13 cellular contexts compared by ENCODE assay signal in the genomic region with DNA sequence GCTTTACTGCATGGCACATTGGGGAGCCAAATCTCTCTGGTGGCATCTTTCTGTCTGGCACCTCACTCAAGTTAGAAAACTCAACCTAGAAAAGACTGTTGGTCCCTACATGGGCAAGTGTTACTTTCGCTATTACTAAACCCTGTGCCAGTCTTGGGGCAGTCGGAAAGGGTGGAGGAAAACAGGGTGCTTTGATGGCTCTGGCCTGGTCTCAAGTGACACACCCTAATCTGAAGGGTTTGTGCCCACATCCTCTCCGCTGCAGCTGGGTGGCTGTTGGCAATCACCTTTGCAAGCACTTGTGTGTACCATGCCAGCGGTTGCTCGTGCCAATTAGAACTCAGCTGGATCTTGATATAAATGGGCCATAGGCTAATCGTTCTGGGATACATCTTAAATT.
A peak's percentile ranks its signal among the peaks of the same experiment; 100 is the strongest.
DNase-seq lines count a peak whose midpoint lies in the region; ATAC-seq lines count a peak whose summit lies in the region.
"Had no signal": no experiment of that assay in that cellular context is flagged by ENCODE, and none has a peak within 500 bp of the region (broad histone marks: within the 10 kb centered on the region; RNA-seq: fewer than 3 reads in every experiment).

No MANE protein-coding gene starts in this region.

- DNase-seq in CD8-positive, alpha-beta memory T cell = peak; percentile 21 to 87 (median 60)
- DNase-seq in activated CD4-positive, alpha-beta T cell treated with anti-CD3 and anti-CD28 coated beads, Interleukin-2, amount 50 U/mL, for 1 hour = peak; percentile 46
- DNase-seq in islet precursor cell (peak; percentile 34), left colon (no peak), mucosa of gallbladder (ENCODE audit: low spot score) (no peak)
- DNase-seq: NCI-H187; stimulated activated CD8-positive, alpha-beta memory T cell treated with anti-CD3 and anti-CD28 coated beads, Interleukin-4, amount 100 ng/mL, for 48 hours had no signal

- intact Hi-C loops in left colon (cut with DNase I, micrococcal nuclease) = no loop called here

- H3K27me3 Mint-ChIP-seq in CD8-positive, alpha-beta memory T cell = no peaks in the 10 kb centered on the region

- no peak overlapping the region for H3K9ac ChIP-seq in BLaER1 treated with 17β-estradiol and CSF1 and Interleukin-3, amounts not matched to agents 10 nM and 100 nM

- no peaks in the 10 kb centered on the region for H4K20me1 ChIP-seq in BLaER1 treated with 17β-estradiol and CSF1 and Interleukin-3, amounts not matched to agents 10 nM and 100 nM

- H3K36me3 ChIP-seq in BLaER1 treated with 17β-estradiol and CSF1 and Interleukin-3, amounts not matched to agents 10 nM and 100 nM = no peaks in the 10 kb centered on the region
- H3K36me3 ChIP-seq in CD8-positive, alpha-beta memory T cell (ENCODE audit: insufficient read depth, low read length) = no peaks in the 10 kb centered on the region
- H3K36me3 ChIP-seq: heart left ventricle, upper lobe of left lung had no signal

- peaks cover 26 to 54% (median 43%) of the 10 kb centered on the region in 10 experiments for H3K4me1 ChIP-seq in BLaER1 treated with 17β-estradiol and CSF1 and Interleukin-3, amounts not matched to agents 10 nM and 100 nM
- peaks cover 88% of the 10 kb centered on the region for H3K4me1 ChIP-seq in CD8-positive, alpha-beta memory T cell (ENCODE audit: insufficient read depth, low read length)

- no peaks in the 10 kb centered on the region for H3K9me3 Mint-ChIP-seq in CD8-positive, alpha-beta memory T cell

- H3K9me3 ChIP-seq in BLaER1 treated with 17β-estradiol and CSF1 and Interleukin-3, amounts not matched to agents 10 nM and 100 nM (replicated peaks in 1 of 11) = peaks cover 0 to 8% (median 0%) of the 10 kb centered on the region in 11 experiments; a peak in 2 of 22 replicates
- H3K9me3 ChIP-seq in CD8-positive, alpha-beta memory T cell (ENCODE audit: low read length) = no peaks in the 10 kb centered on the region
- H3K9me3 ChIP-seq: heart left ventricle, upper lobe of left lung had no signal

- CTCF ChIA-PET in CD8-positive, alpha-beta memory T cell (lab: Charles Lee) = interaction anchor here (1.0 to 4.2 kb wide), 5 partner anchors 16 to 109 kb away, joined by 4 to 14 read pairs (median 4); no protein-coding TSS in a partner anchor

- H3K4me3 ChIP-seq in BLaER1 treated with 17β-estradiol and CSF1 and Interleukin-3, amounts not matched to agents 10 nM and 100 nM = no peak overlapping the region
- peak overlapping the region; percentile 17 for H3K4me3 ChIP-seq in CD8-positive, alpha-beta memory T cell (ENCODE audit: low read length)
- H3K4me3 ChIP-seq: heart left ventricle, upper lobe of left lung had no signal

- H3K4me3 Mint-ChIP-seq in CD8-positive, alpha-beta memory T cell = peak overlapping the region; percentile 49 to 86 (median 68)

- POLR2A ChIA-PET in CD8-positive, alpha-beta memory T cell (lab: Charles Lee) = interaction anchor here (0.7 to 1.4 kb wide), 2 partner anchors 9 to 21 kb away, joined by 4 to 6 read pairs; no protein-coding TSS in a partner anchor

- peak overlapping the region in 2 of 11 experiments; percentile 20 to 34; a peak in 4 of 22 replicates for H3K27ac ChIP-seq in BLaER1 treated with 17β-estradiol and CSF1 and Interleukin-3, amounts not matched to agents 10 nM and 100 nM
- H3K27ac ChIP-seq in CD8-positive, alpha-beta memory T cell (ENCODE audit: low read depth, low read length) = peak overlapping the region; percentile 70
- H3K27ac ChIP-seq: upper lobe of left lung had no signal

- no peaks in the 10 kb centered on the region for H3K36me3 Mint-ChIP-seq in CD8-positive, alpha-beta memory T cell

- H3K27me3 ChIP-seq in BLaER1 treated with 17β-estradiol and CSF1 and Interleukin-3, amounts not matched to agents 10 nM and 100 nM = no peaks in the 10 kb centered on the region
- H3K27me3 ChIP-seq in CD8-positive, alpha-beta memory T cell (ENCODE audit: insufficient read depth, low read length, poor library complexity, severe bottlenecking) = no peaks in the 10 kb centered on the region
- H3K27me3 ChIP-seq: heart left ventricle, upper lobe of left lung had no signal

- peak overlapping the region; percentile 4 to 48 (median 33); a peak in 20 of 22 replicates for H3K4me2 ChIP-seq in BLaER1 treated with 17β-estradiol and CSF1 and Interleukin-3, amounts not matched to agents 10 nM and 100 nM

- peak overlapping the region; percentile 89 to 98 (median 94) for H3K27ac Mint-ChIP-seq in CD8-positive, alpha-beta memory T cell

- H3K4me1 Mint-ChIP-seq in CD8-positive, alpha-beta memory T cell = peaks cover 93 to 99% (median 97%) of the 10 kb centered on the region in 3 donors

- ATAC-seq in GM19452 (IDR thresholded peaks at IDR 0.05; ENCODE audit: unreplicated experiment) (no peak), left colon (no peak), HG02885 (IDR thresholded peaks at IDR 0.05; ENCODE audit: poor library complexity, unreplicated experiment) (no peak)
- ATAC-seq: heart left ventricle, PC-3 had no signal

Comparison
In these comparisons a context has a peak if more than half of its experiments do, and no peak if none do; other contexts are left out.
1. DNase-seq: peak in CD8-positive, alpha-beta memory T cell (5 of 5), activated CD4-positive, alpha-beta T cell treated with anti-CD3 and anti-CD28 coated beads, Interleukin-2, amount 50 U/mL, for 1 hour (single experiment) and islet precursor cell (single experiment); none in left colon (0 of 2) and mucosa of gallbladder (single experiment).